8 cellular contexts compared by ENCODE assay signal in the genomic region with DNA sequence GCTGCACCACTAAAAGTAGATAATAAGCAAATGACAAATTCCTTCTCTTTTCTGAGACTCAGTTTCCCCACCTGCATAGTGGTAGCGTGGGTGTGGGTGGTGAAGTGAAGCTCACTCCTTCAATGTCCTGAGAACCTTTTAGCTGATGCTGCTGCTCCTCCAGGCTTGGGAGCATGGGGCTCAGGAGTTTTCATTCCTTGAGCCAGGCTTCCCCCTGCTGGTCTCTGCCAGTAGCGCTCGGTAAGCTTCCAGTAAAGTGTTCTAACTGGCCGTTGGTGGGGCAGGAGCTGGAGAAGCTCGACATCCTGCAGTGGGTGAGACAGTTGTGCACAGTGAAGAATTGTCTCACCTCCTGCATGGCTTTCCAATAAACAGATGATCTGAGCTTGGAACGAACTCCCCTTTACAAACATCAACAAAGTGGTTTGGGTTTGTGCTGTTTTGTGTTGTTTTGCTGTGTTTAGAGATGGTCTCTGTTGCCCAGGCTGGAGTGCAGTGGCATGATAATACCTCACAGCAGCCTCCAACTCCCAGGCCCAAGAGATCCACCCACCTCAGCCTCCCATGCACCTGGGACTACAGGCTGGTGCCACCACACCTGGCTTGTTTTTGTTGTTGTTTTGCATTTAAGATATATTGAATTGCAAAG. TPM values are rescaled to one million over a fixed set of nuclear protein-coding genes. Genes with fewer than 3 reads are reported as not detected.
DNase-seq lines count a peak whose midpoint lies in the region; ATAC-seq, FAIRE-seq and TF ChIP-seq lines count a peak whose summit lies in the region.

No MANE protein-coding gene starts in this region.

- intact Hi-C loops in endothelial cell of umbilical vein (cut with micrococcal nuclease) = loop anchor here (1.0 to 10.0 kb wide), 6 partner anchors 129 to 493 kb away; a partner anchor contains a TSS

- no peak overlapping the region for H3K4me3 Mint-ChIP-seq in stimulated activated memory B cell treated with anti-CD40 and anti-IgM and Interleukin-4, amounts not matched to agents 10 μg/mL and 1 μg/mL and 100 μg/mL, for 72 hours

- dilution Hi-C loops in endothelial cell of umbilical vein (cut with MboI; ENCODE audit: extremely low pct_ligation_motif_present, low sequenced_read_pairs) = no loop called here

- peak; percentile 91 for ATAC-seq in GM21360 (IDR thresholded peaks at IDR 0.05; ENCODE audit: unreplicated experiment)
- peak; percentile 69 for ATAC-seq in HG03575 (IDR thresholded peaks at IDR 0.05; ENCODE audit: extremely low read depth, insufficient number of reproducible peaks, low FRiP score, unreplicated experiment)
- peak; percentile 87 for ATAC-seq in stimulated activated memory B cell treated with anti-CD40 and anti-IgM and Interleukin-4, amounts not matched to agents 10 μg/mL and 1 μg/mL and 100 μg/mL, for 72 hours

- no peak overlapping the region for H2AFZ ChIP-seq in endothelial cell of umbilical vein (ENCODE audit: low read depth, low read length)

- peaks cover 0 to 4% of the 10 kb centered on the region in 2 experiments for H3K27me3 ChIP-seq in endothelial cell of umbilical vein (ENCODE audit: control insufficient read depth in 2 of 2, insufficient read depth in 2 of 2, low read length in 2 of 2)

- H3K27ac Mint-ChIP-seq in stimulated activated memory B cell treated with anti-CD40 and anti-IgM and Interleukin-4, amounts not matched to agents 10 μg/mL and 1 μg/mL and 100 μg/mL, for 72 hours = no peak overlapping the region

- peaks cover 6% of the 10 kb centered on the region for H3K4me1 Mint-ChIP-seq in stimulated activated memory B cell treated with anti-CD40 and anti-IgM and Interleukin-4, amounts not matched to agents 10 μg/mL and 1 μg/mL and 100 μg/mL, for 72 hours

- H3K9me3 ChIP-seq in endothelial cell of umbilical vein (replicated peaks; ENCODE audit: control insufficient read depth, insufficient read depth, low read length) = no peaks in the 10 kb centered on the region

- POLR2A ChIA-PET in endothelial cell of umbilical vein (lab: Charles Lee) = interaction anchor here (1.0 to 1.3 kb wide), 2 partner anchors 35 to 205 kb away, joined by 3 to 6 read pairs; a partner anchor contains a TSS

- no peak overlapping the region for H3K9ac ChIP-seq in endothelial cell of umbilical vein (replicated peaks; ENCODE audit: extremely low read depth, insufficient read depth, low read length)

- peak; percentile 88 to 92 for TF ChIP-seq CTCF in endothelial cell of umbilical vein (IDR thresholded peaks at IDR 0.05; ENCODE audit: extremely low read depth in 1 of 2, insufficient read depth in 1 of 2, low read depth in 1 of 2, low read length in 2 of 2)

- H3K9me3 Mint-ChIP-seq in stimulated activated memory B cell treated with anti-CD40 and anti-IgM and Interleukin-4, amounts not matched to agents 10 μg/mL and 1 μg/mL and 100 μg/mL, for 72 hours = no peaks in the 10 kb centered on the region

- TF ChIP-seq POLR2A in endothelial cell of umbilical vein (IDR thresholded peaks at IDR 0.05; ENCODE audit: low read depth, low read length) = no peak

- CTCF ChIA-PET in endothelial cell of umbilical vein (lab: Charles Lee) = interaction anchor here (0.6 to 7.6 kb wide), 71 partner anchors 9 to 650 kb away, joined by 3 to 267 read pairs (median 4); a partner anchor contains a TSS

- BruUV-seq in endothelial cell of umbilical vein (replicated peaks; lab: Mats Ljungman, UMichigan) = no TSS peak

- no peaks in the 10 kb centered on the region for H3K4me1 ChIP-seq in endothelial cell of umbilical vein (ENCODE audit: control insufficient read depth, extremely low read depth, insufficient read depth, low read length)

- H3K27me3 Mint-ChIP-seq in stimulated activated memory B cell treated with anti-CD40 and anti-IgM and Interleukin-4, amounts not matched to agents 10 μg/mL and 1 μg/mL and 100 μg/mL, for 72 hours = peaks cover 32% of the 10 kb centered on the region

- H3K9me1 ChIP-seq in endothelial cell of umbilical vein (replicated peaks; ENCODE audit: control insufficient read depth, extremely low read depth, insufficient read depth, low read length) = no peaks in the 10 kb centered on the region

- H3K36me3 ChIP-seq in endothelial cell of umbilical vein (ENCODE audit: control insufficient read depth in 2 of 2, extremely low read depth in 1 of 2, insufficient read depth in 2 of 2, low read length in 2 of 2) = no peaks in the 10 kb centered on the region

- H3K27ac ChIP-seq in endothelial cell of umbilical vein (ENCODE audit: insufficient read depth, low read depth, low read length) = no peak overlapping the region

- H3K36me3 Mint-ChIP-seq in stimulated activated memory B cell treated with anti-CD40 and anti-IgM and Interleukin-4, amounts not matched to agents 10 μg/mL and 1 μg/mL and 100 μg/mL, for 72 hours = no peaks in the 10 kb centered on the region

- no peaks in the 10 kb centered on the region for H4K20me1 ChIP-seq in endothelial cell of umbilical vein (replicated peaks; ENCODE audit: control insufficient read depth, extremely low read depth, insufficient read depth, low read length)

- FAIRE-seq in endothelial cell of umbilical vein (lab: Jason Lieb, UNC) = peak; percentile 92

- H3K4me3 ChIP-seq in endothelial cell of umbilical vein (replicated peaks in 1 of 3; ENCODE audit: insufficient read depth in 1 of 3, low read depth in 1 of 3, low read length in 3 of 3) = no peak overlapping the region

- H3K4me2 ChIP-seq in endothelial cell of umbilical vein (ENCODE audit: insufficient read depth, low read length) = no peak overlapping the region

- H3K79me2 ChIP-seq in endothelial cell of umbilical vein (ENCODE audit: control insufficient read depth, insufficient read depth, low read length) = no peaks in the 10 kb centered on the region

- DNase-seq in DMS 273 (lab: John Stamatoyannopoulos, UW; ENCODE audit: unreplicated experiment) = peak; percentile 92
- DNase-seq in NOMO-1 treated with dmso at 0.1 percent for 144 hours (lab: John Stamatoyannopoulos, UW; ENCODE audit: unreplicated experiment) = peak; percentile 26
- DNase-seq in activated CD8-positive, alpha-beta memory T cell treated with anti-CD3 and anti-CD28 coated beads for 4 hours (ENCODE audit: low read depth in 2 of 2) = peak; percentile 9 to 15
- DNase-seq in endothelial cell of umbilical vein (ENCODE audit: low read depth, low spot score) = peak; percentile 80
- peak; percentile 89 for DNase-seq in myocyte (ENCODE audit: low read depth)

TF ChIP-seq in endothelial cell of umbilical vein, 7 proteins besides CTCF, POLR2A, EP300 and RAD21:
- TF ChIP-seq JUN (IDR thresholded peaks at IDR 0.05; ENCODE audit: borderline replicate concordance, insufficient read depth, insufficient read length, low read depth) (no peak), MYC (IDR thresholded peaks at IDR 0.05; ENCODE audit: low read depth, low read length) (no peak), GATA2 (IDR thresholded peaks at IDR 0.05; ENCODE audit: insufficient read depth, insufficient read length, low read depth, low read length) (no peak), POLR2AphosphoS5 (IDR thresholded peaks at IDR 0.05; ENCODE audit: insufficient read depth, low read depth, low read length) (no peak), FOS (IDR thresholded peaks at IDR 0.05; ENCODE audit: borderline replicate concordance, insufficient read depth, low read length) (no peak), EZH2 (IDR thresholded peaks at IDR 0.05; ENCODE audit: borderline replicate concordance, low read depth, low read length, severe bottlenecking) (no peak)
- TF ChIP-seq, protein P1, sequence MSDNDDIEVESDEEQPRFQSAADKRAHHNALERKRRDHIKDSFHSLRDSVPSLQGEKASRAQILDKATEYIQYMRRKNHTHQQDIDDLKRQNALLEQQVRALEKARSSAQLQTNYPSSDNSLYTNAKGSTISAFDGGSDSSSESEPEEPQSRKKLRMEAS (IDR thresholded peaks at IDR 0.05; ENCODE audit: insufficient read depth, insufficient read length) = no peak

RNA-seq across cellular contexts. Expression of a gene that starts 34.6 kb away (rescaled TPM):
- total RNA-seq in endothelial cell of umbilical vein (3,114 and 3,174 TPM in 2 replicates), myocyte (4,412 and 4,598 TPM in 2 replicates)
- polyA plus RNA-seq in endothelial cell of umbilical vein = 2,962 and 4,504 TPM in 2 replicates
- 4,210 and 4,435 TPM in 2 replicates for polyA plus RNA-seq in endothelial cell of umbilical vein (2011; cell fraction: cytosol; rRNA removed)
- polyA plus RNA-seq in endothelial cell of umbilical vein (2011; cell fraction: nucleus; rRNA removed) = 2,027 and 2,207 TPM in 2 replicates
- polyA plus RNA-seq in endothelial cell of umbilical vein (2012) = 2,846 and 4,039 TPM in 2 replicates
- 3,279 and 4,325 TPM in 2 replicates for polyA minus RNA-seq in endothelial cell of umbilical vein
- polyA minus RNA-seq in endothelial cell of umbilical vein (2011; cell fraction: cytosol; rRNA and poly(A)+ RNA removed) = not detected
- 606 and 627 TPM in 2 replicates for polyA minus RNA-seq in endothelial cell of umbilical vein (2011; cell fraction: nucleus; rRNA and poly(A)+ RNA removed)
- polyA plus RNA-seq in myocyte (2012) = 20,698 TPM

Comparison
In these comparisons a context has a peak if more than half of its experiments do, and no peak if none do; other contexts are left out.
1. DNase-seq: peak in every context shown above with its lines; median percentile 92 in DMS 273; 89 in myocyte; 80 in endothelial cell of umbilical vein; 26 in NOMO-1 treated with dmso at 0.1 percent for 144 hours; 12 in activated CD8-positive, alpha-beta memory T cell treated with anti-CD3 and anti-CD28 coated beads for 4 hours.